8 cellular contexts compared by ENCODE assay signal in genomic region chr17:80036715-80037477, GRCh38. TPM values are rescaled to one million over a fixed set of nuclear protein-coding genes. Genes with fewer than 3 reads are reported as not detected.
DNase-seq lines count a peak whose midpoint lies in the region; ATAC-seq and TF ChIP-seq lines count a peak whose summit lies in the region.

No MANE protein-coding gene starts in this region.

- TSS peak; percentile 56 for BruUV-seq in PC-9 (replicated peaks; lab: Mats Ljungman, UMichigan)

- peaks cover 21% of the 10 kb centered on the region; the same call in 1 of the 2 replicates for H3K79me2 ChIP-seq in H9 (ENCODE audit: insufficient read depth, low read length)
- H3K79me2 ChIP-seq in PC-9 (ENCODE audit: low read depth): no peaks in the 10 kb centered on the region

- no peak overlapping the region for H3K56ac ChIP-seq in H9 (ENCODE audit: insufficient read length, low read depth, low read length)

- H3K9me2 ChIP-seq in PC-9 (ENCODE audit: insufficient read depth): no peaks in the 10 kb centered on the region

- peak overlapping the region; percentile 96; the same call in 1 of the 2 replicates for H3K14ac ChIP-seq in H9 (ENCODE audit: insufficient read depth, low read length)

- peak overlapping the region; percentile 94 for H3K18ac ChIP-seq in H9 (ENCODE audit: insufficient read length, low read depth, low read length)

- no peaks in the 10 kb centered on the region for H3K27me3 ChIP-seq in H9 (ENCODE audit: insufficient read depth, low read length)
- H3K27me3 ChIP-seq in PC-9 (ENCODE audit: insufficient read depth, low read depth): no peaks in the 10 kb centered on the region

- intact Hi-C loops in PC-9 (cut with micrococcal nuclease; ENCODE audit: unreplicated experiment): no loop called here

- no peak overlapping the region for H3K4ac ChIP-seq in H9 (ENCODE audit: low read depth, low read length)

- H2BK12ac ChIP-seq in H9 (ENCODE audit: insufficient read length, low read depth, low read length): no peak overlapping the region

- no peak overlapping the region for H3K23ac ChIP-seq in H9 (ENCODE audit: insufficient read length, low read depth, low read length)

- POLR2A ChIA-PET in PC-9 (lab: Charles Lee; ENCODE audit: unreplicated experiment): no interaction called here

- H3K79me1 ChIP-seq in H9 (ENCODE audit: insufficient read depth, low read depth, low read length, poor library complexity, severe bottlenecking): peaks cover 4% of the 10 kb centered on the region

- H3K9me3 ChIP-seq in H9 (ENCODE audit: control insufficient read depth, low read depth, low read length): no peaks in the 10 kb centered on the region
- H3K9me3 ChIP-seq in PC-9 (ENCODE audit: insufficient read depth, low read depth): no peaks in the 10 kb centered on the region

- CTCF ChIA-PET in PC-9 (lab: Charles Lee): no interaction called here

- H4K91ac ChIP-seq in H9 (ENCODE audit: insufficient read length, low read depth, low read length): no peak overlapping the region

- no peak overlapping the region for H2BK20ac ChIP-seq in H9 (ENCODE audit: low read depth, low read length, poor library complexity, severe bottlenecking)

- H3F3A ChIP-seq in PC-9 (ENCODE audit: insufficient read depth, low read depth): no peaks in the 10 kb centered on the region

- H3K4me1 ChIP-seq in H9 (ENCODE audit: insufficient read depth, low read length): no peaks in the 10 kb centered on the region; the same call in 1 of the 2 replicates
- no peaks in the 10 kb centered on the region; the same call in 1 of the 2 replicates for H3K4me1 ChIP-seq in PC-9 (replicated peaks; ENCODE audit: insufficient read depth)

- peak overlapping the region; percentile 43 to 98 (median 90); a peak in 4 of 7 replicates for H3K27ac Mint-ChIP-seq in H9

- no peak overlapping the region for H3K27ac ChIP-seq in H9 (ENCODE audit: insufficient read length, low read depth, low read length)
- H3K27ac ChIP-seq in PC-9: no peak overlapping the region

- H2BK120ac ChIP-seq in H9 (ENCODE audit: low read depth, low read length, poor library complexity, severe bottlenecking): no peak overlapping the region

- H2AFZ ChIP-seq in H9 (ENCODE audit: low read length) (no peak overlapping the region), PC-9 (peak overlapping the region; percentile 91)

- no peaks in the 10 kb centered on the region for H3K36me3 ChIP-seq in PC-9 (ENCODE audit: low read depth)

- H2AK5ac ChIP-seq in H9 (ENCODE audit: insufficient read length, low read length): no peak overlapping the region

- peak overlapping the region; percentile 88 to 96 for H3K4me3 Mint-ChIP-seq in H9

- H4K8ac ChIP-seq in H9 (replicated peaks; ENCODE audit: insufficient read length, low read depth, low read length): no peak overlapping the region

- peak; percentile 34 for DNase-seq in A172 (ENCODE audit: low spot score)
- peak; percentile 82 for DNase-seq in H9
- no peak for DNase-seq in PC-9
- DNase-seq in anterior cingulate cortex (lab: John Stamatoyannopoulos, UW): peak in 33 of 58 donors; percentile 15 to 70 (median 48)
- peak; percentile 49 for DNase-seq in hepatic stellate cell (ENCODE audit: low spot score)
- DNase-seq in retina: peak; percentile 93
- no peak for DNase-seq in NCI-H187 (lab: John Stamatoyannopoulos, UW)

- no CpG with 5 or more reads among the region's 52 CpGs for WGBS in H9 (ENCODE audit: extremely low coverage, insufficient read length, low lambda C conversion rate)

- peaks cover 11 to 22% (median 14%) of the 10 kb centered on the region in 3 experiments; a peak in 6 of 7 replicates for H3K36me3 Mint-ChIP-seq in H9 (ENCODE audit: insufficient read depth in 1 of 3, low read depth in 3 of 3)

- H3K4me1 Mint-ChIP-seq in H9: peaks cover 23 to 31% of the 10 kb centered on the region in 2 experiments

- TF ChIP-seq CTCF in H9 (conservative IDR thresholded peaks at IDR 0.05) (no peak), PC-9 (conservative IDR thresholded peaks at IDR 0.05) (no peak)

- ATAC-seq in GM18520 (IDR thresholded peaks at IDR 0.05; ENCODE audit: unreplicated experiment): no peak

- H4K5ac ChIP-seq in H9 (ENCODE audit: insufficient read length, low read depth, low read length): no peak overlapping the region

- no peak overlapping the region for H2BK15ac ChIP-seq in H9 (ENCODE audit: low read depth, low read length)

- peaks cover 12% of the 10 kb centered on the region for H3K23me2 ChIP-seq in H9 (ENCODE audit: insufficient read length, low read depth, low read length, poor library complexity, severe bottlenecking)

- peaks cover 4 to 5% of the 10 kb centered on the region in 2 experiments; a peak in 3 of 5 replicates for H3K9me3 Mint-ChIP-seq in H9

- H4K20me1 ChIP-seq in H9 (ENCODE audit: control insufficient read depth, insufficient read depth, insufficient read length) (peaks cover under 1% of the 10 kb centered on the region), PC-9 (ENCODE audit: insufficient read depth) (no peaks in the 10 kb centered on the region)

- no peak overlapping the region for H2BK5ac ChIP-seq in H9 (ENCODE audit: insufficient read length, low read length)

- H3K4me2 ChIP-seq in H9 (ENCODE audit: insufficient read depth, insufficient read length, low read length): peak overlapping the region; percentile 46
- H3K4me2 ChIP-seq in PC-9: peak overlapping the region; percentile 86

- no peak overlapping the region for H3T11ph ChIP-seq in H9 (ENCODE audit: low read length)

- peak overlapping the region; percentile 77 for H3K4me3 ChIP-seq in PC-9

- H3K27me3 Mint-ChIP-seq in H9 (ENCODE audit: low read depth): no peaks in the 10 kb centered on the region

- peak overlapping the region; percentile 28 for H3K9ac ChIP-seq in H9 (ENCODE audit: extremely low read depth, insufficient read length, low read length)

RNA-seq across cellular contexts. Expression of gene CCDC40, which starts 0.5 kb away (rescaled TPM):
- total RNA-seq in A172 (2014; rRNA removed; shearing (Covaris generic)): 0.59 and 1.1 TPM in 2 replicates
- total RNA-seq in H9 (2021) (7.8 and 8.9 TPM in 2 replicates), PC-9 (2021) (11.0 and 14.2 TPM in 2 replicates)

RNA-seq across cellular contexts. Expression of gene TBC1D16, which starts 1.2 kb away (rescaled TPM):
- total RNA-seq in A172 (2014; rRNA removed; shearing (Covaris generic)): 29.8 and 31.7 TPM in 2 replicates
- total RNA-seq in H9 (2021) (82.7 and 85.8 TPM in 2 replicates), PC-9 (2021) (41.7 and 44.1 TPM in 2 replicates)

Comparison
In these comparisons a context has a peak if more than half of its experiments do, and no peak if none do; other contexts are left out.
1. DNase-seq: peak in A172 (single experiment), H9 (single experiment), anterior cingulate cortex (33 of 58), hepatic stellate cell (single experiment) and retina (single experiment); none in PC-9 (0 of 2) and NCI-H187 (0 of 2).